ENCODE assay signal across 1 cellular context in the genomic region with DNA sequence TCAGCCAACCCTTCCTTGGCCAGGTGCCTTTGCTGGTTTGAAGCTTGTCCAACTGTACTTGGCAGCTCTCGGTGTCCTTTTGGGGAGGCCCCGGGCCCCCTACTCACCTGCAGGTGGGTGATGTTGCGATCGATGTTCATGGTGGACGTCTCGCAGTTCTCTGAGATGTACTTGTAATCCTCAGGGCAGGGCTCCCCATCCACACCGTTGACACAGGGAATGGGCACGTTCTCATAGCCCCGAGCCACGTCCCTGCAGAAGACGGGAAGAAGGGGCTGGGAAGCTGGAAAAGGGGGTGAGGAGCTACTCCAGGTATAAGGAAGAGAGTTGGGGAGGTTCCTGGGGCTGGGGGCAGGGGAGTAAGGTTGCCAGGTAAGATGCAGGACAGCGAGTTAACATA.
TF ChIP-seq lines count a peak whose summit lies in the region.

No MANE protein-coding gene starts in this region.

TF ChIP-seq in H1, 55 proteins besides CTCF, POLR2A, EP300 and RAD21:
- TF ChIP-seq EZH2 (IDR thresholded peaks at IDR 0.05; ENCODE audit: low read depth, low read length, severe bottlenecking) = no peak
- no peak for TF ChIP-seq CHD1 (IDR thresholded peaks at IDR 0.05; ENCODE audit: low read depth, low read length)
- TF ChIP-seq TAF7 (optimal IDR thresholded peaks at IDR 0.05; ENCODE audit: borderline replicate concordance, low read depth, low read length) = no peak
- TF ChIP-seq NRF1 (IDR thresholded peaks at IDR 0.05; ENCODE audit: low read depth, low read length) = no peak
- no peak for TF ChIP-seq EGR1 (IDR thresholded peaks at IDR 0.05; ENCODE audit: borderline replicate concordance, low read depth, low read length)
- TF ChIP-seq BRCA1 (IDR thresholded peaks at IDR 0.05; ENCODE audit: low read depth, low read length) = no peak
- TF ChIP-seq BCL11A (IDR thresholded peaks at IDR 0.05; ENCODE audit: low read depth in 2 of 2, low read length in 2 of 2) = no peak
- TF ChIP-seq, protein P1, sequence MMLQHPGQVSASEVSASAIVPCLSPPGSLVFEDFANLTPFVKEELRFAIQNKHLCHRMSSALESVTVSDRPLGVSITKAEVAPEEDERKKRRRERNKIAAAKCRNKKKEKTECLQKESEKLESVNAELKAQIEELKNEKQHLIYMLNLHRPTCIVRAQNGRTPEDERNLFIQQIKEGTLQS (IDR thresholded peaks at IDR 0.05; ENCODE audit: insufficient read depth, low read depth, low read length) = no peak
- TF ChIP-seq ASH2L (IDR thresholded peaks at IDR 0.05; ENCODE audit: low read length) = no peak
- TF ChIP-seq RBBP5 (IDR thresholded peaks at IDR 0.05; ENCODE audit: borderline replicate concordance, low read depth, low read length) = no peak
